In the genomic region with DNA sequence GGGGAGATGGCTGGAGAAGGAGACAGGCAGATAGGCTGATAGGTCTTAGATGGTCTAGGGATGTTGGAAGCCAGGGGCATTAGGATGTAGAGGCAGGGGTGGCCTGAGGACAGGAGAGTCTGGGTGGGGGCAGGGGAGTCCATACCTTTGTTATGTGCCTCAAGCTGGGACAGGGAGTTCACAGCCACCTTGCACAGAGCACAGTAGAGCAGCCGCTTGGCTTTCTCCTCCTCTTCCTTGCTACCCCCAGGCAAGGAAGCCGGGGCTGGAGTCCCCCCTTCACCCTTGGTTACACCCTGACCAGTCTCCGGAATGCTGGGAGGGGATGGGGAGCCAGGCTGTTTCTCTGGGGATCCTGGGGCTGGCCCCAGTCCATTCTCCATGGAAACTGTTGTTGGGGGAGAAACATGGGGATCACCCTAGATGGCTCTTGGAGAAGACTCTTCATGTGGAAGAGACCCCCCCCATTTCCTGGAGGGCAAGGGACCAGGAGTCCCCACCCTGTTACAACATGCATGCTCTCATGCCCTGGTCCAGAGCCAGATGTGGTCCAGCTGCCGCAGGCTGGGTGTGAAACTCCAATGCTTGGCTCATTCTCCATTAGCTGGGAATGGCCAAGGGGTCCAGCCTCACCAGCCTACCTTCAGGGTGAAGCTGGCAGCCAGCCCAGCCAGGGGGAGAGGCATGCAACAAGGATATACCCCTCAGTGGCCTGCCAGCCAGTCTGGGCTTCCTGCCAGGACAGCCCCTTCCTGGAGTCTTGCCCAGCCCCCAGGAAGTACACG, we compare ENCODE assay signal across 11 cellular contexts. TPM values are rescaled to one million over a fixed set of nuclear protein-coding genes. Genes with fewer than 3 reads are reported as not detected.
A peak's percentile ranks its signal among the peaks of the same experiment; 100 is the strongest.
DNase-seq lines count a peak whose midpoint lies in the region; TF ChIP-seq lines count a peak whose summit lies in the region.
"Had no signal": no experiment of that assay in that cellular context is flagged by ENCODE, and none has a peak within 500 bp of the region (broad histone marks: within the 10 kb centered on the region; RNA-seq: fewer than 3 reads in every experiment).

No MANE protein-coding gene starts in this region.

- no peak overlapping the region for H2AFZ ChIP-seq in MM.1S (ENCODE audit: low read length)
- H2AFZ ChIP-seq: PC-9 had no signal

- H3K27ac ChIP-seq in caudate nucleus (ENCODE audit: low read depth, low read length) (peak overlapping the region; percentile 10), muscle layer of duodenum (ENCODE audit: low read length) (peak overlapping the region; percentile 72), MM.1S (ENCODE audit: low read length) (no peak overlapping the region)
- no peak overlapping the region for H3K27ac ChIP-seq in effector memory CD4-positive, alpha-beta T cell (ENCODE audit: insufficient read depth, low read length, poor library complexity, severe bottlenecking)
- H3K27ac ChIP-seq: PC-9 had no signal

- no peaks in the 10 kb centered on the region for H3K9me3 ChIP-seq in MG63
- H3K9me3 ChIP-seq in muscle layer of duodenum (ENCODE audit: control insufficient read depth in 1 of 2, low read length in 2 of 2), result no peaks in the 10 kb centered on the region
- no peaks in the 10 kb centered on the region for H3K9me3 ChIP-seq in effector memory CD4-positive, alpha-beta T cell (ENCODE audit: control insufficient read depth, low read length)
- no peaks in the 10 kb centered on the region for H3K9me3 ChIP-seq in MM.1S (replicated peaks; ENCODE audit: insufficient read depth, low read length)

- H3K27me3 ChIP-seq in MG63 (no peaks in the 10 kb centered on the region), muscle layer of duodenum (ENCODE audit: low read depth, low read length) (no peaks in the 10 kb centered on the region), MM.1S (replicated peaks; ENCODE audit: insufficient read depth, low read length) (peaks cover 61% of the 10 kb centered on the region)
- no peaks in the 10 kb centered on the region for H3K27me3 ChIP-seq in effector memory CD4-positive, alpha-beta T cell (replicated peaks; ENCODE audit: control insufficient read depth, insufficient read depth, low read length, poor library complexity, severe bottlenecking)

- no peak overlapping the region for H3K9ac ChIP-seq in MM.1S (ENCODE audit: low read length)

- peak; percentile 54 for DNase-seq in AG10803 (ENCODE audit: low read depth)
- DNase-seq in MG63, result peak; percentile 75
- peak in 7 of 61 donors; percentile 25 to 46 (median 36) for DNase-seq in caudate nucleus (lab: John Stamatoyannopoulos, UW)
- DNase-seq in GM13976 (ENCODE audit: low spot score), result no peak
- no peak for DNase-seq in effector memory CD4-positive, alpha-beta T cell
- no peak for DNase-seq in MM.1S
- no peak for DNase-seq in 8988T
- DNase-seq: activated T-cell treated with anti-CD3 and anti-CD28 coated beads for 4 hours, DMS53, PC-9 had no signal

- H3F3A ChIP-seq in MM.1S (ENCODE audit: insufficient read depth, low read length), result no peaks in the 10 kb centered on the region

- 0 out of 2 replicates have a peak, but pooled peaks cover 2% of the 10 kb centered on the region for H3K36me3 ChIP-seq in MG63
- peaks cover 0 to 19% of the 10 kb centered on the region in 2 donors for H3K36me3 ChIP-seq in muscle layer of duodenum (ENCODE audit: control insufficient read depth in 1 of 2, insufficient read depth in 2 of 2, low read length in 2 of 2)
- no peaks in the 10 kb centered on the region for H3K36me3 ChIP-seq in effector memory CD4-positive, alpha-beta T cell (ENCODE audit: control insufficient read depth, insufficient read depth, low read length)
- no peaks in the 10 kb centered on the region for H3K36me3 ChIP-seq in MM.1S (replicated peaks; ENCODE audit: insufficient read depth, low read length)

- H3K79me2 ChIP-seq in MM.1S (ENCODE audit: low read length), result no peaks in the 10 kb centered on the region

- H4K20me1 ChIP-seq in MM.1S (ENCODE audit: insufficient read depth, low read length), result no peaks in the 10 kb centered on the region

- in situ Hi-C loops in GM13976 (cut with MboI; ENCODE audit: low sequenced_read_pairs, unreplicated experiment), result loop anchor here (5.0 kb wide), 1 partner anchor 154 kb away; no protein-coding TSS in a partner anchor

- H3K9me2 ChIP-seq in MM.1S (replicated peaks; ENCODE audit: insufficient read depth, low read length), result no peaks in the 10 kb centered on the region

- H3K4me3 ChIP-seq in AG10803 (ENCODE audit: low read length), result no peak overlapping the region
- H3K4me3 ChIP-seq in MG63, result no peak overlapping the region
- peak overlapping the region in 1 of 2 donors; percentile 57 for H3K4me3 ChIP-seq in muscle layer of duodenum (ENCODE audit: low read depth in 1 of 2, low read length in 2 of 2)
- H3K4me3 ChIP-seq in effector memory CD4-positive, alpha-beta T cell (ENCODE audit: insufficient read depth, low read depth, low read length, poor library complexity, severe bottlenecking), result no peak overlapping the region
- no peak overlapping the region for H3K4me3 ChIP-seq in MM.1S (ENCODE audit: low read length)
- H3K4me3 ChIP-seq: PC-9 had no signal

- no peak for TF ChIP-seq CTCF in AG10803 (conservative IDR thresholded peaks at IDR 0.05; ENCODE audit: low read length)
- TF ChIP-seq CTCF in GM13976 (IDR thresholded peaks at IDR 0.05; ENCODE audit: borderline replicate concordance, control extremely low read depth, extremely low read depth, insufficient read depth, missing control alignments), result no peak
- no peak for TF ChIP-seq CTCF in MM.1S (IDR thresholded peaks at IDR 0.05; ENCODE audit: low read length)

- H3K4me2 ChIP-seq in MM.1S (ENCODE audit: low read depth, low read length), result no peak overlapping the region
- H3K4me2 ChIP-seq: PC-9 had no signal

- peaks cover 3 to 40% of the 10 kb centered on the region in 2 donors for H3K4me1 ChIP-seq in muscle layer of duodenum (ENCODE audit: control insufficient read depth in 1 of 2, insufficient read depth in 2 of 2, low read length in 2 of 2)
- H3K4me1 ChIP-seq in effector memory CD4-positive, alpha-beta T cell (ENCODE audit: control insufficient read depth, insufficient read depth, low read length, poor library complexity, severe bottlenecking), result peaks cover 20% of the 10 kb centered on the region
- H3K4me1 ChIP-seq in MM.1S (ENCODE audit: low read length), result no peaks in the 10 kb centered on the region

RNA-seq across cellular contexts. Expression of gene GPR84, which starts 7.2 kb away (rescaled TPM):
- not detected in 2 replicates for total RNA-seq in MG63 (2014; rRNA removed; shearing (Covaris generic); ENCODE audit: low replicate concordance)
- total RNA-seq: PC-9 had no signal

RNA-seq across cellular contexts. Expression of gene ZNF385A, which starts 13.0 kb away (rescaled TPM):
- total RNA-seq in MG63 (2014; rRNA removed; shearing (Covaris generic); ENCODE audit: low replicate concordance), result 0.89 TPM in 1 of 2 replicates, not detected in the other

RNA-seq across cellular contexts. Expression of gene COPZ1, which starts 46.6 kb away (rescaled TPM):
- total RNA-seq in MG63 (2014; rRNA removed; shearing (Covaris generic); ENCODE audit: low replicate concordance), result 243 and 381 TPM in 2 replicates

RNA-seq across cellular contexts. Expression of gene ITGA5, which starts 47.5 kb away (rescaled TPM):
- total RNA-seq in MG63 (2014; rRNA removed; shearing (Covaris generic); ENCODE audit: low replicate concordance), result 74.3 and 91.5 TPM in 2 replicates

Comparison
In these comparisons a context has a peak if more than half of its experiments do, and no peak if none do; other contexts are left out.
1. DNase-seq: peak in AG10803 (single experiment) and MG63 (single experiment); none in GM13976 (single experiment), effector memory CD4-positive, alpha-beta T cell (0 of 3), MM.1S (single experiment) and 8988T (single experiment).
2. H3K27ac ChIP-seq: peak in caudate nucleus (single experiment) and muscle layer of duodenum (single experiment); none in effector memory CD4-positive, alpha-beta T cell (single experiment) and MM.1S (single experiment).